Comparison of ENCODE assay signal across 9 cellular contexts in genomic region chr3:30688776-30689175, GRCh38.
DNase-seq lines count a peak whose midpoint lies in the region; TF ChIP-seq lines count a peak whose summit lies in the region.
"Had no signal": no experiment of that assay in that cellular context is flagged by ENCODE, and none has a peak within 500 bp of the region (broad histone marks: within the 10 kb centered on the region; RNA-seq: fewer than 3 reads in every experiment).

No MANE protein-coding gene starts in this region.

- H3K9me3 ChIP-seq in smooth muscle cell (replicated peaks; ENCODE audit: low read depth) (no peaks in the 10 kb centered on the region), neuronal stem cell (replicated peaks in 1 of 2; ENCODE audit: control insufficient read depth in 2 of 2, insufficient read depth in 1 of 2, low read depth in 1 of 2, low read length in 2 of 2) (peaks cover 0 to 8% of the 10 kb centered on the region in 2 donors)

- peaks cover 3% of the 10 kb centered on the region for H3K9me3 Mint-ChIP-seq in activated naive CD8-positive, alpha-beta T cell (ENCODE audit: low read depth)

- no peak overlapping the region for H3K18ac ChIP-seq in neuronal stem cell (ENCODE audit: low read length)

- H2AK5ac ChIP-seq in neuronal stem cell (ENCODE audit: low read depth, low read length) = no peak overlapping the region

- H3F3A ChIP-seq in smooth muscle cell (ENCODE audit: low read depth) = peaks cover 10% of the 10 kb centered on the region

- no peaks in the 10 kb centered on the region for H3K79me1 ChIP-seq in neuronal stem cell (ENCODE audit: low read depth, low read length)

- DNase-seq in HCEC 1CT = peak; percentile 59
- DNase-seq in islet precursor cell = peak; percentile 86
- no peak for DNase-seq in smooth muscle cell (lab: John Stamatoyannopoulos, UW; ENCODE audit: unreplicated experiment)
- DNase-seq in head of caudate nucleus = no peak
- no peak for DNase-seq in stimulated activated CD4-positive, alpha-beta T cell treated with anti-CD3 and anti-CD28 coated beads, Interleukin-4, amount 100 ng/mL, for 1 hour
- DNase-seq in neuronal stem cell (ENCODE audit: low spot score) = no peak
- DNase-seq in NCI-H748 treated with DMSO at 0.1 percent for 48 hours (lab: John Stamatoyannopoulos, UW) = no peak
- DNase-seq: RPMI8226 had no signal

- H3K27ac ChIP-seq in smooth muscle cell (ENCODE audit: low read depth) (peak overlapping the region; percentile 81), neuronal stem cell (replicated peaks; ENCODE audit: low read length) (no peak overlapping the region)

- H2BK5ac ChIP-seq in neuronal stem cell (ENCODE audit: low read length) = no peak overlapping the region

- H3K36me3 Mint-ChIP-seq in activated naive CD8-positive, alpha-beta T cell = peaks cover 41% of the 10 kb centered on the region

- intact Hi-C loops in head of caudate nucleus (cut with DNase I) = no loop called here

- peak overlapping the region; percentile 98 for H3K27ac Mint-ChIP-seq in activated naive CD8-positive, alpha-beta T cell

- no peak overlapping the region for H2AFZ ChIP-seq in smooth muscle cell (ENCODE audit: low read depth)
- H2AFZ ChIP-seq in neuronal stem cell (ENCODE audit: low read length) = no peak overlapping the region

- H3K27me3 ChIP-seq in smooth muscle cell (ENCODE audit: low read depth) (no peaks in the 10 kb centered on the region), neuronal stem cell (ENCODE audit: control insufficient read depth in 3 of 3, insufficient read depth in 3 of 3, low read depth in 1 of 3, low read length in 3 of 3) (no peaks in the 10 kb centered on the region)

- H3K36me3 ChIP-seq in smooth muscle cell (ENCODE audit: low read depth) (no peaks in the 10 kb centered on the region), neuronal stem cell (replicated peaks in 1 of 2; ENCODE audit: control insufficient read depth in 2 of 2, insufficient read depth in 2 of 2, low read length in 2 of 2) (peaks cover 0 to 92% of the 10 kb centered on the region in 2 donors)

- H3K14ac ChIP-seq in neuronal stem cell (ENCODE audit: low read length) = no peak overlapping the region

- H3K27me3 Mint-ChIP-seq in activated naive CD8-positive, alpha-beta T cell = no peaks in the 10 kb centered on the region

- no peak for TF ChIP-seq CTCF in smooth muscle cell (IDR thresholded peaks at IDR 0.05; ENCODE audit: borderline replicate concordance, insufficient read depth, poor library complexity, severe bottlenecking)

- no peak overlapping the region for H2BK12ac ChIP-seq in neuronal stem cell (ENCODE audit: low read length)

- H3K9ac ChIP-seq in smooth muscle cell (ENCODE audit: low read depth) = peak overlapping the region; percentile 5
- H3K9ac ChIP-seq in neuronal stem cell (ENCODE audit: low read depth, low read length, poor library complexity) = no peak overlapping the region

- no peak overlapping the region for H2BK15ac ChIP-seq in neuronal stem cell (ENCODE audit: low read length)

- no peak overlapping the region for H3K23ac ChIP-seq in neuronal stem cell (ENCODE audit: low read depth, low read length, poor library complexity)

- H3K4ac ChIP-seq in neuronal stem cell (ENCODE audit: low read length) = no peak overlapping the region

- H4K20me1 ChIP-seq in smooth muscle cell (ENCODE audit: low read depth) = no peaks in the 10 kb centered on the region

- no peak overlapping the region for H2BK120ac ChIP-seq in neuronal stem cell (ENCODE audit: low read depth, low read length)

- peaks cover 4% of the 10 kb centered on the region for H3K79me2 ChIP-seq in smooth muscle cell (ENCODE audit: low read depth)

- no peak overlapping the region for H4K8ac ChIP-seq in neuronal stem cell (ENCODE audit: low read depth, low read length)

- peak overlapping the region; percentile 79 for H3K4me3 Mint-ChIP-seq in activated naive CD8-positive, alpha-beta T cell

- WGBS in smooth muscle cell (ENCODE audit: low lambda C conversion rate) = 48% methylated on average over 5 of the region's 5 CpGs
- WGBS in neuronal stem cell (ENCODE audit: extremely low coverage in 2 of 2, insufficient read length in 2 of 2, insufficient replicate concordance in 1 of 2), 2 donors = no CpG with 5 or more reads among the region's 5 CpGs

- H3K4me1 ChIP-seq in smooth muscle cell (ENCODE audit: low read depth) = peaks cover 3% of the 10 kb centered on the region
- H3K4me1 ChIP-seq in neuronal stem cell (ENCODE audit: control insufficient read depth in 2 of 2, insufficient read depth in 1 of 2, low read depth in 1 of 2, low read length in 2 of 2) = peaks cover 0 to 2% of the 10 kb centered on the region in 2 donors

- peaks cover 96% of the 10 kb centered on the region for H3K4me1 Mint-ChIP-seq in activated naive CD8-positive, alpha-beta T cell (ENCODE audit: low read depth)

- no peak overlapping the region for H3K4me3 ChIP-seq in smooth muscle cell
- H3K4me3 ChIP-seq in neuronal stem cell (ENCODE audit: low read length in 2 of 2) = no peak overlapping the region

- H3K4me2 ChIP-seq in smooth muscle cell (peak overlapping the region; percentile 44), neuronal stem cell (ENCODE audit: insufficient read depth, low read length, poor library complexity, severe bottlenecking) (no peak overlapping the region)

- H4K91ac ChIP-seq in neuronal stem cell (ENCODE audit: low read depth, low read length, poor library complexity) = no peak overlapping the region

Comparison
In these comparisons a context has a peak if more than half of its experiments do, and no peak if none do; other contexts are left out.
1. DNase-seq: peak in HCEC 1CT (single experiment) and islet precursor cell (single experiment); none in smooth muscle cell (single experiment), head of caudate nucleus (0 of 42), stimulated activated CD4-positive, alpha-beta T cell treated with anti-CD3 and anti-CD28 coated beads, Interleukin-4, amount 100 ng/mL, for 1 hour (single experiment), neuronal stem cell (single experiment) and NCI-H748 treated with DMSO at 0.1 percent for 48 hours (single experiment).